In genomic region chr14:68979021-68979721, GRCh38 we compare ENCODE assay signal across 1 cellular context.
TF ChIP-seq lines count a peak whose summit lies in the region.

Gene ACTN1 (minus strand): TSS chr14:68979302. CDS start chr14:68979056, 246 bp downstream.

TF ChIP-seq in HepG2, 621 proteins besides CTCF, POLR2A, EP300 and RAD21 (continued from another document and continues in another):
- TF ChIP-seq ZMAT5 (CRISPR knock-in tag; IDR thresholded peaks at IDR 0.05; ENCODE audit: borderline replicate concordance, low read depth) (no peak), ZNF678 (CRISPR knock-in tag; IDR thresholded peaks at IDR 0.05) (no peak), NR2F6 (IDR thresholded peaks at IDR 0.05) (no peak), NR2F6 (CRISPR knock-in tag; IDR thresholded peaks at IDR 0.05) (no peak), NRL (CRISPR knock-in tag; IDR thresholded peaks at IDR 0.05; ENCODE audit: borderline replicate concordance) (peak; percentile 72; the same call in 1 of the 2 replicates), ATF5 (CRISPR knock-in tag; IDR thresholded peaks at IDR 0.05; ENCODE audit: low read depth) (no peak), TEAD2 (CRISPR knock-in tag; IDR thresholded peaks at IDR 0.05) (no peak), ZNF280D (CRISPR knock-in tag; IDR thresholded peaks at IDR 0.05) (peak; percentile 34; the same call in 1 of the 2 replicates), TAF1 (CRISPR knock-in tag; IDR thresholded peaks at IDR 0.05) (peak; percentile 70), ARNT2 (CRISPR knock-in tag; IDR thresholded peaks at IDR 0.05; ENCODE audit: low read depth) (peak; percentile 52), ZZZ3 (CRISPR knock-in tag; IDR thresholded peaks at IDR 0.05; ENCODE audit: borderline replicate concordance) (no peak), STAT6 (CRISPR knock-in tag; IDR thresholded peaks at IDR 0.05; ENCODE audit: borderline replicate concordance) (no peak), ZNF878 (CRISPR knock-in tag; IDR thresholded peaks at IDR 0.05) (peak; percentile 74), HINFP (CRISPR knock-in tag; IDR thresholded peaks at IDR 0.05; ENCODE audit: low read depth) (peak; percentile 41; the same call in 1 of the 2 replicates), MXD1 (CRISPR knock-in tag; IDR thresholded peaks at IDR 0.05) (peak; percentile 54; the same call in 1 of the 2 replicates), KMT2B (CRISPR knock-in tag; IDR thresholded peaks at IDR 0.05) (peak; percentile 70), ZNF776 (CRISPR knock-in tag; IDR thresholded peaks at IDR 0.05) (peak; percentile 57; the same call in 1 of the 2 replicates), SMYD3 (CRISPR knock-in tag; IDR thresholded peaks at IDR 0.05) (no peak), ZNF784 (CRISPR knock-in tag; IDR thresholded peaks at IDR 0.05; ENCODE audit: borderline replicate concordance) (0 out of 2 replicates have a peak, but pooled peaks have one; percentile 11), CBX1 (IDR thresholded peaks at IDR 0.05; ENCODE audit: low read depth) (no peak), MATR3 (CRISPR knock-in tag; IDR thresholded peaks at IDR 0.05) (no peak), ZBTB33 (CRISPR knock-in tag; IDR thresholded peaks at IDR 0.05) (no peak), HIC2 (CRISPR knock-in tag; IDR thresholded peaks at IDR 0.05; ENCODE audit: low read depth) (no peak; the same call in 1 of the 2 replicates), ZNF569 (CRISPR knock-in tag; IDR thresholded peaks at IDR 0.05; ENCODE audit: borderline replicate concordance) (no peak), ZNF850 (CRISPR knock-in tag; conservative IDR thresholded peaks at IDR 0.05) (no peak), ZNF362 (CRISPR knock-in tag; IDR thresholded peaks at IDR 0.05; ENCODE audit: borderline replicate concordance) (no peak), HOXA3 (CRISPR knock-in tag; IDR thresholded peaks at IDR 0.05) (no peak; the same call in 1 of the 2 replicates), NBN (conservative IDR thresholded peaks at IDR 0.05) (no peak), ZNF891 (CRISPR knock-in tag; IDR thresholded peaks at IDR 0.05) (0 out of 2 replicates have a peak, but pooled peaks have one; percentile 52), GABPB1 (CRISPR knock-in tag; IDR thresholded peaks at IDR 0.05) (peak; percentile 79), SRSF1 (optimal IDR thresholded peaks at IDR 0.05; ENCODE audit: low read depth, low read length) (no peak), KLF15 (CRISPR knock-in tag; IDR thresholded peaks at IDR 0.05; ENCODE audit: borderline replicate concordance) (peak; percentile 87; the same call in 1 of the 2 replicates), ERF (CRISPR knock-in tag; IDR thresholded peaks at IDR 0.05) (0 out of 2 replicates have a peak, but pooled peaks have one; percentile 42), RFX3 (CRISPR knock-in tag; IDR thresholded peaks at IDR 0.05) (no peak), BCL3 (CRISPR knock-in tag; IDR thresholded peaks at IDR 0.05) (no peak), SALL1 (CRISPR knock-in tag; IDR thresholded peaks at IDR 0.05) (peak; percentile 58), ZNF619 (CRISPR knock-in tag; IDR thresholded peaks at IDR 0.05) (no peak), AKAP8 (CRISPR knock-in tag; IDR thresholded peaks at IDR 0.05) (0 out of 2 replicates have a peak, but pooled peaks have one; percentile 32), TRIM24 (CRISPR knock-in tag; IDR thresholded peaks at IDR 0.05) (no peak), ZMYM2 (CRISPR knock-in tag; IDR thresholded peaks at IDR 0.05) (no peak), ZNF441 (CRISPR knock-in tag; IDR thresholded peaks at IDR 0.05; ENCODE audit: borderline replicate concordance) (no peak), PCBP2 (optimal IDR thresholded peaks at IDR 0.05; ENCODE audit: low read depth, low read length, poor library complexity, severe bottlenecking) (no peak), ZBTB42 (CRISPR knock-in tag; IDR thresholded peaks at IDR 0.05) (no peak), ZBTB46 (CRISPR knock-in tag; IDR thresholded peaks at IDR 0.05; ENCODE audit: borderline replicate concordance) (no peak)
